17 cellular contexts compared by ENCODE assay signal in genomic region chr1:5458248-5458647, GRCh38.
DNase-seq lines count a peak whose midpoint lies in the region; ATAC-seq and TF ChIP-seq lines count a peak whose summit lies in the region.
"Had no signal": no experiment of that assay in that cellular context is flagged by ENCODE, and none has a peak within 500 bp of the region (broad histone marks: within the 10 kb centered on the region; RNA-seq: fewer than 3 reads in every experiment).

No MANE protein-coding gene starts in this region.

- H3K27ac ChIP-seq in HEK293 (ENCODE audit: extremely low read depth, low read depth, low read length) (no peak overlapping the region), WERI-Rb-1 (peak overlapping the region; percentile 38; the same call in 1 of the 2 replicates), body of pancreas (peak overlapping the region in 3 of 4 donors; percentile 6 to 74 (median 37)), testis (no peak overlapping the region)
- H3K27ac ChIP-seq: 22Rv1; A549; BLaER1 treated with 17β-estradiol and CSF1 and Interleukin-3, amounts not matched to agents 10 nM and 100 nM; C4-2B had no signal

- no peaks in the 10 kb centered on the region for H3K9me3 ChIP-seq in HEK293 (ENCODE audit: control insufficient read depth, insufficient read depth, low read depth, low read length)
- H3K9me3 ChIP-seq in WERI-Rb-1 (ENCODE audit: severe bottlenecking), result peaks cover 14% of the 10 kb centered on the region
- peaks cover 0 to 8% (median 0%) of the 10 kb centered on the region in 3 donors for H3K9me3 ChIP-seq in body of pancreas
- no peaks in the 10 kb centered on the region for H3K9me3 ChIP-seq in testis
- H3K9me3 ChIP-seq: A549, Caco-2 had no signal

- intact Hi-C loops in body of pancreas (cut with DNase I), result no loop called here
- intact Hi-C loops in testis (cut with DNase I; ENCODE audit: low total_unique reads), result no loop called here

- H3K4me3 ChIP-seq in HEK293 (ENCODE audit: low read depth, low read length) (no peak overlapping the region), WERI-Rb-1 (ENCODE audit: low read depth, low read length) (no peak overlapping the region), body of pancreas (no peak overlapping the region), testis (no peak overlapping the region)
- H3K4me3 ChIP-seq: A549; BLaER1 treated with 17β-estradiol and CSF1 and Interleukin-3, amounts not matched to agents 10 nM and 100 nM had no signal

- WGBS in body of pancreas, 2 donors, result 59 to 62% methylated on average over 5 of the region's 5 CpGs
- WGBS in testis, 2 donors, result 69 to 75% methylated on average over 5 of the region's 5 CpGs

- no peaks in the 10 kb centered on the region for H3K36me3 ChIP-seq in HEK293 (ENCODE audit: control insufficient read depth in 2 of 2, insufficient read depth in 1 of 2, low read length in 2 of 2)
- H3K36me3 ChIP-seq in WERI-Rb-1, result no peaks in the 10 kb centered on the region
- no peaks in the 10 kb centered on the region for H3K36me3 ChIP-seq in body of pancreas (replicated peaks in 1 of 2; ENCODE audit: insufficient read depth in 1 of 2, low read depth in 2 of 2)
- H3K36me3 ChIP-seq in testis (ENCODE audit: low read depth, missing control alignments), result no peaks in the 10 kb centered on the region
- H3K36me3 ChIP-seq: BLaER1 treated with 17β-estradiol and CSF1 and Interleukin-3, amounts not matched to agents 10 nM and 100 nM had no signal

- POLR2A ChIA-PET in HEK293 (lab: Yijun Ruan, JAX), result no interaction called here

- DNase-seq in WERI-Rb-1 (no peak), body of pancreas (no peak), testis (no peak), SHP77 (lab: John Stamatoyannopoulos, UW) (no peak)
- DNase-seq in activated naive CD4-positive, alpha-beta T cell treated with Interleukin-2 at 50 U/mL for 16 hours, result no peak
- DNase-seq: AML-193; Caco-2; Calu3; CD4-positive, alpha-beta T cell; CD8-positive, alpha-beta T cell; DMS79 treated with DMSO at 0.1 percent for 48 hours; GF-D8 had no signal

- no peak for TF ChIP-seq CTCF in HEK293 (tag by site-specific recombination; IDR thresholded peaks at IDR 0.05)
- TF ChIP-seq CTCF in WERI-Rb-1 (IDR thresholded peaks at IDR 0.05; ENCODE audit: low read depth, low read length), result no peak
- no peak for TF ChIP-seq CTCF in body of pancreas (IDR thresholded peaks at IDR 0.05)
- no peak for TF ChIP-seq CTCF in testis (IDR thresholded peaks at IDR 0.05)

- CTCF ChIA-PET in HEK293 (lab: Yijun Ruan, JAX), result no interaction called here

- H3K4me1 ChIP-seq in HEK293 (ENCODE audit: control insufficient read depth, insufficient read depth, low read length), result no peaks in the 10 kb centered on the region
- H3K4me1 ChIP-seq in body of pancreas, result peaks cover 53% of the 10 kb centered on the region
- no peaks in the 10 kb centered on the region for H3K4me1 ChIP-seq in testis
- H3K4me1 ChIP-seq: A549, Caco-2 had no signal

- TF ChIP-seq POLR2A in body of pancreas (IDR thresholded peaks at IDR 0.05) (no peak), testis (IDR thresholded peaks at IDR 0.05) (no peak)

- H3K27me3 ChIP-seq in WERI-Rb-1 (ENCODE audit: insufficient read depth, low read depth, severe bottlenecking), result no peaks in the 10 kb centered on the region
- H3K27me3 ChIP-seq in body of pancreas, result no peaks in the 10 kb centered on the region
- H3K27me3 ChIP-seq in testis, result no peaks in the 10 kb centered on the region
- H3K27me3 ChIP-seq: BLaER1 treated with 17β-estradiol and CSF1 and Interleukin-3, amounts not matched to agents 10 nM and 100 nM had no signal

- ATAC-seq in body of pancreas, result no peak
- ATAC-seq: A549; CD8-positive, alpha-beta T cell had no signal

TF ChIP-seq in HEK293, 187 proteins besides CTCF, POLR2A, EP300 and RAD21:
- TF ChIP-seq ZNF140 (tag by site-specific recombination; IDR thresholded peaks at IDR 0.05) (no peak), ZNF366 (tag by site-specific recombination; conservative IDR thresholded peaks at IDR 0.05) (peak; percentile 75), ZNF202 (tag by site-specific recombination; IDR thresholded peaks at IDR 0.05; ENCODE audit: borderline replicate concordance) (no peak), ZNF433 (tag by site-specific recombination; IDR thresholded peaks at IDR 0.05; ENCODE audit: low read depth) (no peak), ATF2 (tag by site-specific recombination; IDR thresholded peaks at IDR 0.05; ENCODE audit: low read depth) (no peak)

Comparison
In these comparisons a context has a peak if more than half of its experiments do, and no peak if none do; other contexts are left out.
1. H3K27ac ChIP-seq: peak in WERI-Rb-1 (single experiment) and body of pancreas (3 of 4); none in HEK293 (single experiment) and testis (0 of 2).